ENCODE assay signal across 17 cellular contexts in the genomic region with DNA sequence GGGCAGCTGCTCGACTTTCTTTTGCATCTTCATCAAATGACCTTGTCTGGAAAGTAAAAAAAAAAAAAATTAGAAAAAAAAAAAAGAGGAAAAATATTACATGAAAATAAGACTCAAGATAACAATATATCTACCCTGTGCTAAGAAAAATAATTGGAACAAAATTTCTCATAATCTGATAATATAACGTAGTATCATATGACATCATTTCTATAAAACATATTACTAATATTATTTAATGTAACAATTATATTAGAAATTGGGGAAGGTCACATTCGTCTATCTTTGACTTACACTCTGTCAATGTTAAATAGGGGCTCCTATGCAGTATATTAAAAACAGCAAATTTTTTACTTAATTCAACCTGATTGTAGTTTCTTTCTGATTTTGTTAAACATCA. TPM values are rescaled to one million over a fixed set of nuclear protein-coding genes. Genes with fewer than 3 reads are reported as not detected.
A peak's percentile ranks its signal among the peaks of the same experiment; 100 is the strongest.
DNase-seq lines count a peak whose midpoint lies in the region; ATAC-seq, FAIRE-seq and TF ChIP-seq lines count a peak whose summit lies in the region.
"Had no signal": no experiment of that assay in that cellular context is flagged by ENCODE, and none has a peak within 500 bp of the region (broad histone marks: within the 10 kb centered on the region; RNA-seq: fewer than 3 reads in every experiment).

No MANE protein-coding gene starts in this region.

- peaks cover 33 to 71% of the 10 kb centered on the region in 2 experiments for H3K36me3 ChIP-seq in HEK293 (ENCODE audit: control insufficient read depth in 2 of 2, insufficient read depth in 1 of 2, low read length in 2 of 2)
- peaks cover 2 to 54% (median 9%) of the 10 kb centered on the region in 3 donors for H3K36me3 ChIP-seq in pancreas

- FAIRE-seq in A204.1 (lab: Jason Lieb, UNC) (peak; percentile 59), frontal cortex (lab: Jason Lieb, UNC) (peak; percentile 73), pancreas (lab: Jason Lieb, UNC) (peak; percentile 41)
- FAIRE-seq: GM19239 had no signal

- intact Hi-C loops in pancreas (cut with DNase I) = no loop called here

- TF ChIP-seq CTCF in HEK293 (tag by site-specific recombination; IDR thresholded peaks at IDR 0.05) (no peak), pancreas (IDR thresholded peaks at IDR 0.05) (no peak)

- POLR2A ChIA-PET in HEK293 (lab: Yijun Ruan, JAX) = no interaction called here

- CTCF ChIA-PET in HEK293 (lab: Yijun Ruan, JAX) = no interaction called here

- H3K4me1 ChIP-seq in HEK293 (ENCODE audit: control insufficient read depth, insufficient read depth, low read length) (no peaks in the 10 kb centered on the region), pancreas (no peaks in the 10 kb centered on the region)

- WGBS in pancreas, 2 donors = 91 to 92% methylated on average over 3 of the region's 3 CpGs

- H3K4me3 ChIP-seq in HEK293 (ENCODE audit: low read depth, low read length) = no peak overlapping the region
- H3K4me3 ChIP-seq in pancreas = no peak overlapping the region
- H3K4me3 ChIP-seq: GM23338 had no signal

- H3K9me3 ChIP-seq in HEK293 (ENCODE audit: control insufficient read depth, insufficient read depth, low read depth, low read length) = no peaks in the 10 kb centered on the region
- H3K9me3 ChIP-seq in pancreas = no peaks in the 10 kb centered on the region

- H3K27me3 ChIP-seq in pancreas = no peaks in the 10 kb centered on the region

- ATAC-seq in pancreas = no peak
- ATAC-seq in HG02610 (IDR thresholded peaks at IDR 0.05; ENCODE audit: unreplicated experiment) = no peak
- ATAC-seq: GM23338 had no signal

- DNase-seq in frontal cortex (ENCODE audit: low spot score in 2 of 2) (no peak), pancreas (no peak), HCEC 1CT (no peak)
- no peak for DNase-seq in stimulated activated CD8-positive, alpha-beta memory T cell treated with anti-CD3 and anti-CD28 coated beads, Interleukin-4, amount 100 ng/mL, for 48 hours
- DNase-seq: 8988T; C1 segment of cervical spinal cord; Calu3; CD4-positive, alpha-beta memory T cell; COR-L47; DMS53; DMS79 treated with DMSO at 0.1 percent for 48 hours; H9 had no signal

- H3K27ac ChIP-seq in HEK293 (ENCODE audit: extremely low read depth, low read depth, low read length) (no peak overlapping the region), pancreas (no peak overlapping the region)

TF ChIP-seq in HEK293, 187 proteins besides CTCF, POLR2A, EP300 and RAD21:
- TF ChIP-seq ATF2 (tag by site-specific recombination; IDR thresholded peaks at IDR 0.05; ENCODE audit: low read depth) (peak; percentile 54; the same call in 1 of the 2 replicates), SCRT1 (tag by site-specific recombination; IDR thresholded peaks at IDR 0.05; ENCODE audit: borderline replicate concordance) (no peak)

RNA-seq across cellular contexts. Expression of gene INO80, which starts 44.1 kb away (rescaled TPM):
- total RNA-seq in frontal cortex (35.5 TPM), pancreas (10 to 100 TPM in 3 of 6 donors, 1 to 10 TPM in 3; 6.8 to 11.7 (median 9.1) TPM)
- 1 to 10 TPM; 4.7 to 5.5 TPM for polyA plus RNA-seq in pancreas
